Comparison of ENCODE assay signal across 1 cellular context in the genomic region with DNA sequence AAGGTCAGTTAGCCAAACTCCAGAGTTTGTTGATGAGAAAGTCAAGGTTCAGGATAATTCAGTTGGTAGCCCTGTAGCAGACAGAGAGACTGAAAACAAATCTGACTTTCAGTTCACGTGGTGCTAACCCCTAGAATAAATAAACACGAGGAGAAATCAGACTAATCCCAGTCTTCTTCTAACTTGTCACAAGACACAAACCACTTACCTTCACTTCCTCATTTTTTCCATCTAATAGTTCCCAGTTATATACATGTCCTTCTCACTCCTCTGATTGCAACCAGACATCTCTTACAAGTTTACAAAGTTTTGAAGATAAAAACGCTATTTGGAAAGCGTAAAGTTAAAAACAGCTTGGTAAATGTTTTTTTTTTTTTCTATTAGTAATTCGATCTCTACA.
TF ChIP-seq lines count a peak whose summit lies in the region.

No MANE protein-coding gene starts in this region.

TF ChIP-seq in GM12891, 5 proteins besides CTCF, POLR2A, EP300 and RAD21:
- TF ChIP-seq SPI1 (IDR thresholded peaks at IDR 0.05; ENCODE audit: low read depth, low read length) (peak; percentile 76), POLR2AphosphoS5 (IDR thresholded peaks at IDR 0.05; ENCODE audit: low read depth, low read length) (no peak)
